Comparison of ENCODE assay signal across 25 cellular contexts in genomic region chr2:105062158-105062557, GRCh38.
"Had no signal": no experiment of that assay in that cellular context is flagged by ENCODE, and none has a peak within 500 bp of the region (broad histone marks: within the 10 kb centered on the region; RNA-seq: fewer than 3 reads in every experiment).

No MANE protein-coding gene starts in this region.

- DNase-seq: activated CD4-positive, alpha-beta memory T cell treated with anti-CD3 and anti-CD28 coated beads, Interleukin-2, amount 10 ng/mL, durations not matched to agents 7 days and 5 days; activated CD4-positive, alpha-beta T cell treated with anti-CD3 and anti-CD28 coated beads for 1 hour; activated CD4-positive, alpha-beta T cell treated with anti-CD3 and anti-CD28 coated beads for 4 hours; activated CD4-positive, alpha-beta T cell treated with anti-CD3 and anti-CD28 coated beads, Interleukin-2, amount 10 ng/mL, durations not matched to agents 7 days and 5 days; activated CD4-positive, alpha-beta T cell treated with anti-CD3 and anti-CD28 coated beads, Interleukin-2, amount 50 U/mL, for 4 hours; activated CD8-positive, alpha-beta memory T cell treated with anti-CD3 and anti-CD28 coated beads, Interleukin-2, amount 50 U/mL, for 48 hours; activated effector memory CD4-positive, alpha-beta T cell treated with anti-CD3 and anti-CD28 coated beads, Interleukin-2, amount 50 U/mL, for 16 hours; activated naive CD4-positive, alpha-beta T cell; activated naive CD4-positive, alpha-beta T cell treated with anti-CD3 and anti-CD28 coated beads, Interleukin-2, amount 10 ng/mL, durations not matched to agents 7 days and 5 days; activated naive CD8-positive, alpha-beta T cell treated with anti-CD3 and anti-CD28 coated beads, Interleukin-2, amount 10 ng/mL, durations not matched to agents 7 days and 5 days; activated T-cell treated with anti-CD3 and anti-CD28 coated beads for 4 hours; activated T-cell treated with anti-CD3 and anti-CD28 coated beads, Interleukin-2, amount 50 U/mL, for 4 hours; central memory CD4-positive, alpha-beta T cell; cerebellar nuclear complex; colonic mucosa; dorsolateral prefrontal cortex; effector memory CD4-positive, alpha-beta T cell; endodermal cell; foreskin keratinocyte; gastrocnemius medialis; glutamatergic neuron; heart left ventricle; T-helper 1 cell; T-helper 17 cell; T1000 had no signal
